ENCODE assay signal across 8 cellular contexts in the genomic region with DNA sequence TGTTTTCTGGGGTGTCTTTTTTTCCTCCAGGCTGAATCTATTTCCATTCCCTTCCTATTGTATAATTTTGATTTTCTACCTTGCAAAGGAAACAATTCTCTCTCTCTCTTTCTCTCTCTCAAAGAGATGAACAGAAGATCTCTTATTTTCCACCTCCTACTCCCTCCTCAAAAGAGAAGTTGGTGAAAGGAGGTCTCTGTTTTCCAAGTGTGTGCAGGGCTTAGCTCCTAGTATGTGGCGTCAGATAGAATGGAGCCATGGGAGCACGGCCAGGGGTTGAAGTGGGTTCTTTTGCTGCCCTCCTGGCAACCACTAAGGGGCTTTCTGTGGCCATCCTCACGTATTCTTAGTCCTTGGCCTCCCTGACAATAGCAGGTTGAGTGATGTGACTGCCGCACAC. TPM values are rescaled to one million over a fixed set of nuclear protein-coding genes. Genes with fewer than 3 reads are reported as not detected.
DNase-seq lines count a peak whose midpoint lies in the region; ATAC-seq and TF ChIP-seq lines count a peak whose summit lies in the region.

No MANE protein-coding gene starts in this region.

- H3K27me3 ChIP-seq in adipocyte (replicated peaks; ENCODE audit: control insufficient read depth, insufficient read depth, low read length) (no peaks in the 10 kb centered on the region), kidney epithelial cell (ENCODE audit: control insufficient read depth, insufficient read depth, low read length) (no peaks in the 10 kb centered on the region), thoracic aorta (replicated peaks; ENCODE audit: insufficient read depth) (no peaks in the 10 kb centered on the region)

- no peak for DNase-seq in activated CD4-positive, alpha-beta T cell treated with anti-CD3 and anti-CD28 coated beads for 36 hours
- DNase-seq in activated CD4-positive, alpha-beta T cell treated with anti-CD3 and anti-CD28 coated beads, Interleukin-2, amount 50 U/mL, for 4 hours: no peak
- DNase-seq in adipocyte (ENCODE audit: low read depth) (no peak), kidney epithelial cell (ENCODE audit: low read depth) (no peak), thoracic aorta (ENCODE audit: low spot score) (no peak), NCI-H526 treated with DMSO at 0.1 percent for 48 hours (lab: John Stamatoyannopoulos, UW) (no peak), posterior cingulate gyrus (no peak)

- TF ChIP-seq CTCF in kidney epithelial cell (IDR thresholded peaks at IDR 0.05; ENCODE audit: insufficient read depth, low read length, poor library complexity, severe bottlenecking) (no peak), thoracic aorta (IDR thresholded peaks at IDR 0.05) (no peak)

- POLR2A ChIA-PET in activated CD4-positive, alpha-beta T cell treated with anti-CD3 and anti-CD28 coated beads for 36 hours (lab: Charles Lee): no interaction called here

- peaks cover 36% of the 10 kb centered on the region for H3K4me1 Mint-ChIP-seq in activated CD4-positive, alpha-beta T cell treated with anti-CD3 and anti-CD28 coated beads for 36 hours

- peak overlapping the region; percentile 35 to 61 for H3K27ac ChIP-seq in thoracic aorta

- H3K9me3 ChIP-seq in adipocyte (ENCODE audit: control insufficient read depth, low read length) (no peaks in the 10 kb centered on the region), thoracic aorta (no peaks in the 10 kb centered on the region)

- peaks cover 7% of the 10 kb centered on the region for H3K36me3 Mint-ChIP-seq in activated CD4-positive, alpha-beta T cell treated with anti-CD3 and anti-CD28 coated beads for 36 hours (ENCODE audit: low read depth)

- no peaks in the 10 kb centered on the region for H3K36me3 ChIP-seq in adipocyte (ENCODE audit: control insufficient read depth, insufficient read depth, low read length, severe bottlenecking)
- no peaks in the 10 kb centered on the region for H3K36me3 ChIP-seq in kidney epithelial cell (ENCODE audit: control insufficient read depth, insufficient read depth, low read length)
- no peaks in the 10 kb centered on the region for H3K36me3 ChIP-seq in thoracic aorta

- H3K4me3 ChIP-seq in adipocyte (ENCODE audit: low read length) (peak overlapping the region; percentile 92), kidney epithelial cell (ENCODE audit: low read depth, low read length) (peak overlapping the region; percentile 34), thoracic aorta (peak overlapping the region; percentile 89)

- no peaks in the 10 kb centered on the region for H3K27me3 Mint-ChIP-seq in activated CD4-positive, alpha-beta T cell treated with anti-CD3 and anti-CD28 coated beads for 36 hours

- H3K9me3 Mint-ChIP-seq in activated CD4-positive, alpha-beta T cell treated with anti-CD3 and anti-CD28 coated beads for 36 hours (ENCODE audit: low read depth): peaks cover 4% of the 10 kb centered on the region

- intact Hi-C loops in activated CD4-positive, alpha-beta T cell treated with anti-CD3 and anti-CD28 coated beads for 36 hours (cut with DNase I, micrococcal nuclease): loop anchor here (2.0 to 10.0 kb wide), 3 partner anchors 60 to 1020 kb away; partner anchors contain the start of genes CNGA4 (in 1 of the 2), FHIP1B (in 1 of the 2), TRIM5 (in 1 of the 2) and TRIM68 (in 1 of the 2)
- intact Hi-C loops in posterior cingulate gyrus (cut with DNase I): no loop called here

- peak overlapping the region; percentile 87 for H3K4me3 Mint-ChIP-seq in activated CD4-positive, alpha-beta T cell treated with anti-CD3 and anti-CD28 coated beads for 36 hours

- ATAC-seq in activated CD4-positive, alpha-beta T cell treated with anti-CD3 and anti-CD28 coated beads for 36 hours: no peak
- ATAC-seq in thoracic aorta (ENCODE audit: insufficient number of reproducible peaks, low FRiP score, low read depth): no peak
- ATAC-seq in HG03108 (IDR thresholded peaks at IDR 0.05; ENCODE audit: unreplicated experiment): no peak

- CTCF ChIA-PET in activated CD4-positive, alpha-beta T cell treated with anti-CD3 and anti-CD28 coated beads for 36 hours (lab: Charles Lee): no interaction called here

- peak overlapping the region; percentile 95 for H3K27ac Mint-ChIP-seq in activated CD4-positive, alpha-beta T cell treated with anti-CD3 and anti-CD28 coated beads for 36 hours

- peak overlapping the region; percentile 87 for H3K9ac ChIP-seq in adipocyte (ENCODE audit: low read length)

- H3K4me1 ChIP-seq in adipocyte (ENCODE audit: control insufficient read depth, insufficient read depth, low read length) (peaks cover 37% of the 10 kb centered on the region), thoracic aorta (ENCODE audit: control insufficient read depth in 1 of 2, low read depth in 2 of 2) (peaks cover 28 to 35% of the 10 kb centered on the region in 2 donors)

RNA-seq across cellular contexts. Expression of gene TRIM34, which starts 0.5 kb away (rescaled TPM):
- 10 to 100 TPM; 10.4 to 11.8 TPM for total RNA-seq in activated CD4-positive, alpha-beta T cell treated with anti-CD3 and anti-CD28 coated beads for 36 hours
- total RNA-seq in kidney epithelial cell (4.5 and 4.9 TPM in 2 replicates), thoracic aorta (1 to 10 TPM; 6.9 to 7.7 TPM)

RNA-seq across cellular contexts. Expression of gene TRIM6, which starts 28.8 kb away (rescaled TPM):
- under 1 TPM; 0.75 to 0.76 TPM for total RNA-seq in activated CD4-positive, alpha-beta T cell treated with anti-CD3 and anti-CD28 coated beads for 36 hours
- total RNA-seq in kidney epithelial cell: 3.4 and 4.9 TPM in 2 replicates
- 1 to 10 TPM; 3.0 to 6.5 TPM for total RNA-seq in thoracic aorta

RNA-seq across cellular contexts. Expression of gene OR52B6, which starts 44.6 kb away (rescaled TPM):
- not detected for total RNA-seq in activated CD4-positive, alpha-beta T cell treated with anti-CD3 and anti-CD28 coated beads for 36 hours
- not detected in 2 replicates for total RNA-seq in kidney epithelial cell
- not detected for total RNA-seq in thoracic aorta

RNA-seq across cellular contexts. Expression of gene TRIM5, which starts 59.6 kb away (rescaled TPM):
- 10 to 100 TPM; 16.4 to 17.9 TPM for total RNA-seq in activated CD4-positive, alpha-beta T cell treated with anti-CD3 and anti-CD28 coated beads for 36 hours
- total RNA-seq in kidney epithelial cell (25.9 and 29.0 TPM in 2 replicates), thoracic aorta (10 to 100 TPM; 35.5 to 36.4 TPM)

Comparison
In these comparisons a context has a peak if more than half of its experiments do, and no peak if none do; other contexts are left out.
1. H3K4me3 ChIP-seq: peak in every context shown above with its lines; median percentile 92 in adipocyte; 89 in thoracic aorta; 34 in kidney epithelial cell.